9 cellular contexts compared by ENCODE assay signal in genomic region chr1:119713538-119714456, GRCh38. TPM values are rescaled to one million over a fixed set of nuclear protein-coding genes. Genes with fewer than 3 reads are reported as not detected.
DNase-seq lines count a peak whose midpoint lies in the region; ATAC-seq and TF ChIP-seq lines count a peak whose summit lies in the region.
"Had no signal": no experiment of that assay in that cellular context is flagged by ENCODE, and none has a peak within 500 bp of the region (broad histone marks: within the 10 kb centered on the region; RNA-seq: fewer than 3 reads in every experiment).

No MANE protein-coding gene starts in this region.

- CTCF ChIA-PET in CD4-positive, alpha-beta memory T cell (lab: Charles Lee; ENCODE audit: partially characterized antibody), result no interaction called here

- H3K27ac Mint-ChIP-seq in CD4-positive, alpha-beta memory T cell, result peak overlapping the region in 1 of 7 donors; percentile 47

- no peaks in the 10 kb centered on the region for H3K36me3 ChIP-seq in CD4-positive, alpha-beta memory T cell (ENCODE audit: insufficient read depth, low read length)
- H3K36me3 ChIP-seq in MG63 (peaks cover 40% of the 10 kb centered on the region), adipocyte (ENCODE audit: control insufficient read depth, insufficient read depth, low read length, severe bottlenecking) (no peaks in the 10 kb centered on the region), iPS-15b (ENCODE audit: control insufficient read depth, insufficient read depth, low read length) (no peaks in the 10 kb centered on the region), suprapubic skin (no peaks in the 10 kb centered on the region)

- no peak for DNase-seq in CD4-positive, alpha-beta memory T cell
- DNase-seq in MG63 (peak; percentile 22), adipocyte (ENCODE audit: low read depth) (peak; percentile 64), suprapubic skin (ENCODE audit: low spot score in 2 of 2) (no peak), GOT3 (lab: John Stamatoyannopoulos, UW) (no peak), NCI-H226 (no peak)

- no peak for TF ChIP-seq CTCF in suprapubic skin (IDR thresholded peaks at IDR 0.05)

- peaks cover 4% of the 10 kb centered on the region for H3K4me1 ChIP-seq in CD4-positive, alpha-beta memory T cell (ENCODE audit: insufficient read depth, low read length)
- H3K4me1 ChIP-seq in adipocyte (ENCODE audit: control insufficient read depth, insufficient read depth, low read length), result peaks cover 33% of the 10 kb centered on the region
- peaks cover 30% of the 10 kb centered on the region for H3K4me1 ChIP-seq in iPS-15b (ENCODE audit: control insufficient read depth, insufficient read depth, low read length)
- peaks cover 48% of the 10 kb centered on the region for H3K4me1 ChIP-seq in suprapubic skin

- no peak overlapping the region for H3K27ac ChIP-seq in CD4-positive, alpha-beta memory T cell (ENCODE audit: low read depth, low read length)
- H3K27ac ChIP-seq in suprapubic skin, result peak overlapping the region; percentile 81

- H3K9me3 Mint-ChIP-seq in CD4-positive, alpha-beta memory T cell, result peaks cover 0 to 4% (median 0%) of the 10 kb centered on the region in 8 donors

- no peak for TF ChIP-seq POLR2A in suprapubic skin (IDR thresholded peaks at IDR 0.05)

- ATAC-seq in GM19351 (IDR thresholded peaks at IDR 0.05; ENCODE audit: unreplicated experiment), result no peak

- POLR2A ChIA-PET in CD4-positive, alpha-beta memory T cell (lab: Charles Lee; ENCODE audit: partially characterized antibody), result no interaction called here

- peaks cover 2 to 19% (median 5%) of the 10 kb centered on the region in 4 donors for H3K4me1 Mint-ChIP-seq in CD4-positive, alpha-beta memory T cell

- peak overlapping the region in 6 of 8 donors; percentile 4 to 87 (median 46) for H3K4me3 Mint-ChIP-seq in CD4-positive, alpha-beta memory T cell

- H3K27me3 Mint-ChIP-seq in CD4-positive, alpha-beta memory T cell, result peaks cover 1 to 25% of the 10 kb centered on the region in 2 donors

- peak overlapping the region; percentile 70 for H3K9ac ChIP-seq in adipocyte (ENCODE audit: low read length)
- H3K9ac ChIP-seq in iPS-15b (ENCODE audit: low read depth, low read length), result peak overlapping the region; percentile 83

- TF ChIP-seq EP300 in suprapubic skin (IDR thresholded peaks at IDR 0.05), result no peak

- peaks cover 5% of the 10 kb centered on the region for H3K27me3 ChIP-seq in CD4-positive, alpha-beta memory T cell (ENCODE audit: insufficient read depth, low read length)
- peaks cover 2% of the 10 kb centered on the region; the same call in 1 of the 2 replicates for H3K27me3 ChIP-seq in MG63
- H3K27me3 ChIP-seq in adipocyte (replicated peaks; ENCODE audit: control insufficient read depth, insufficient read depth, low read length), result no peaks in the 10 kb centered on the region
- no peaks in the 10 kb centered on the region for H3K27me3 ChIP-seq in iPS-15b (ENCODE audit: control insufficient read depth, insufficient read depth, low read length)
- H3K27me3 ChIP-seq in suprapubic skin, result no peaks in the 10 kb centered on the region

- H3K9me3 ChIP-seq in CD4-positive, alpha-beta memory T cell (ENCODE audit: control insufficient read depth in 1 of 2, low read length in 2 of 2), result no peaks in the 10 kb centered on the region
- H3K9me3 ChIP-seq in MG63 (no peaks in the 10 kb centered on the region), adipocyte (ENCODE audit: control insufficient read depth, low read length) (no peaks in the 10 kb centered on the region), iPS-15b (ENCODE audit: control insufficient read depth, insufficient read depth, low read length) (no peaks in the 10 kb centered on the region), suprapubic skin (no peaks in the 10 kb centered on the region)

- H3K36me3 Mint-ChIP-seq in CD4-positive, alpha-beta memory T cell, result peaks cover 0 to 6% of the 10 kb centered on the region in 2 donors

- H3K4me3 ChIP-seq in CD4-positive, alpha-beta memory T cell (ENCODE audit: low read length in 2 of 2), result no peak overlapping the region
- H3K4me3 ChIP-seq in MG63 (peak overlapping the region; percentile 92), adipocyte (ENCODE audit: low read length) (peak overlapping the region; percentile 70), iPS-15b (ENCODE audit: low read depth, low read length) (peak overlapping the region; percentile 87), suprapubic skin (peak overlapping the region; percentile 58)

- 39% methylated on average over 8 of the region's 8 CpGs for WGBS in suprapubic skin

- intact Hi-C loops in CD4-positive, alpha-beta memory T cell (cut with micrococcal nuclease), result no loop called here

RNA-seq across cellular contexts. Expression of gene PHGDH, which starts 2.1 kb away (rescaled TPM):
- total RNA-seq in CD4-positive, alpha-beta memory T cell, result 1 to 10 TPM; 1.5 to 3.1 TPM
- polyA plus RNA-seq in CD4-positive, alpha-beta memory T cell, result 1 to 10 TPM; 2.7 to 2.8 TPM
- total RNA-seq in MG63 (2014; rRNA removed; shearing (Covaris generic); ENCODE audit: low replicate concordance), result 240 and 396 TPM in 2 replicates
- total RNA-seq in suprapubic skin, result 100 to 1,000 TPM in 2 of 4 donors, 10 to 100 TPM in 2; 81.3 to 130 (median 100.0) TPM

RNA-seq across cellular contexts. Expression of gene HMGCS2, which starts 54.9 kb away (rescaled TPM):
- not detected for total RNA-seq in CD4-positive, alpha-beta memory T cell
- not detected for polyA plus RNA-seq in CD4-positive, alpha-beta memory T cell
- not detected in 2 replicates for total RNA-seq in MG63 (2014; rRNA removed; shearing (Covaris generic); ENCODE audit: low replicate concordance)
- 100 to 1,000 TPM in 1 of 4 donors, 10 to 100 TPM in 3; 20.9 to 389 (median 33.5) TPM for total RNA-seq in suprapubic skin
- total RNA-seq: HT1080 had no signal

Comparison
In these comparisons a context has a peak if more than half of its experiments do, and no peak if none do; other contexts are left out.
1. DNase-seq: peak in MG63 (single experiment) and adipocyte (single experiment); none in CD4-positive, alpha-beta memory T cell (0 of 5), suprapubic skin (0 of 2), GOT3 (single experiment) and NCI-H226 (single experiment).
2. H3K4me3 ChIP-seq: peak in MG63 (single experiment), adipocyte (single experiment), iPS-15b (single experiment) and suprapubic skin (single experiment); none in CD4-positive, alpha-beta memory T cell (0 of 2).
3. RNA of gene PHGDH, which starts 2.1 kb away (total RNA-seq): 240 to 396 TPM in MG63 and 81.3 to 130 TPM in suprapubic skin; 1.5 to 3.1 TPM in CD4-positive, alpha-beta memory T cell; every median in the first group is over 10 times any median in the second.
4. RNA of gene HMGCS2, which starts 54.9 kb away (total RNA-seq): 20.9 to 389 TPM in suprapubic skin; not detected in CD4-positive, alpha-beta memory T cell and not detected in MG63; every median in the first group is over 10 times any median in the second.